8 cellular contexts compared by ENCODE assay signal in genomic region chr3:18758047-18758704, GRCh38.
A peak's percentile ranks its signal among the peaks of the same experiment; 100 is the strongest.
DNase-seq lines count a peak whose midpoint lies in the region; ATAC-seq and TF ChIP-seq lines count a peak whose summit lies in the region.

No MANE protein-coding gene starts in this region.

- no peaks in the 10 kb centered on the region for H3K79me2 ChIP-seq in PC-3 (ENCODE audit: low read length)

- H3K9me3 Mint-ChIP-seq in activated T-cell treated with anti-CD3 and anti-CD28 coated beads, Interleukin-2, amount 50 U/mL, for 24 hours: peaks cover 4% of the 10 kb centered on the region
- no peaks in the 10 kb centered on the region for H3K9me3 Mint-ChIP-seq in MCF 10A (ENCODE audit: unreplicated experiment)
- no peaks in the 10 kb centered on the region for H3K9me3 Mint-ChIP-seq in memory B cell

- peaks cover 48% of the 10 kb centered on the region for H3K4me1 Mint-ChIP-seq in activated T-cell treated with anti-CD3 and anti-CD28 coated beads, Interleukin-2, amount 50 U/mL, for 24 hours (ENCODE audit: low read depth)
- H3K4me1 Mint-ChIP-seq in MCF 10A (ENCODE audit: insufficient read depth, unreplicated experiment) (no peaks in the 10 kb centered on the region), memory B cell (no peaks in the 10 kb centered on the region)

- no peak overlapping the region for H3K4me3 ChIP-seq in PC-3 (ENCODE audit: low read length)

- TF ChIP-seq CTCF in PC-3 (conservative IDR thresholded peaks at IDR 0.05; ENCODE audit: low read depth, low read length) (peak; percentile 92), MCF 10A (IDR thresholded peaks at IDR 0.05; ENCODE audit: unreplicated experiment) (peak; percentile 54)

- peak overlapping the region; percentile 84 for H3K27ac Mint-ChIP-seq in activated T-cell treated with anti-CD3 and anti-CD28 coated beads, Interleukin-2, amount 50 U/mL, for 24 hours
- H3K27ac Mint-ChIP-seq in MCF 10A (ENCODE audit: low read depth, unreplicated experiment) (no peak overlapping the region), memory B cell (no peak overlapping the region)

- no peaks in the 10 kb centered on the region for H3F3A ChIP-seq in PC-3 (ENCODE audit: low read length, unreplicated experiment)

- BruUV-seq in PC-3 (replicated peaks; lab: Mats Ljungman, UMichigan) (no TSS peak), MCF 10A (replicated peaks; lab: Mats Ljungman, UMichigan) (no TSS peak)

- no peak for DNase-seq in activated T-cell treated with anti-CD3 and anti-CD28 coated beads, Interleukin-2, amount 50 U/mL, for 24 hours
- no peak for DNase-seq in activated T-cell treated with anti-CD3 and anti-CD28 coated beads, Interleukin-2, amount 50 U/mL, for 1 hour
- DNase-seq in HuH-7 (ENCODE audit: low spot score) (peak; percentile 39), PC-3 (peak; percentile 99), MCF 10A (ENCODE audit: unreplicated experiment) (peak; percentile 80), memory B cell (ENCODE audit: low spot score in 2 of 2) (peak; percentile 19 to 53), dedifferentiated amniotic fluid mesenchymal stem cell (ENCODE audit: extremely low spot score) (no peak)

- H3K36me3 ChIP-seq in PC-3 (ENCODE audit: low read depth, low read length): no peaks in the 10 kb centered on the region

- intact Hi-C loops in PC-3 (cut with micrococcal nuclease) (loop anchor here (1.0 to 5.0 kb wide), 6 partner anchors 96 to 335 kb away; no protein-coding TSS in a partner anchor), MCF 10A (cut with micrococcal nuclease) (loop anchor here (1.0 kb wide), 1 partner anchor 199 kb away; no protein-coding TSS in a partner anchor)

- no peak overlapping the region for H2AFZ ChIP-seq in PC-3 (ENCODE audit: low read length)

- peaks cover 8% of the 10 kb centered on the region for H3K36me3 Mint-ChIP-seq in activated T-cell treated with anti-CD3 and anti-CD28 coated beads, Interleukin-2, amount 50 U/mL, for 24 hours (ENCODE audit: low read depth)
- H3K36me3 Mint-ChIP-seq in MCF 10A (ENCODE audit: insufficient read depth, unreplicated experiment) (no peaks in the 10 kb centered on the region), memory B cell (no peaks in the 10 kb centered on the region)

- ATAC-seq in GM21576 (IDR thresholded peaks at IDR 0.05; ENCODE audit: unreplicated experiment) (peak; percentile 95), PC-3 (peak; percentile 95), memory B cell (ENCODE audit: low read depth) (peak; percentile 92)

- peak overlapping the region; percentile 84 for H3K27ac ChIP-seq in PC-3 (ENCODE audit: low read length)

- H3K4me3 Mint-ChIP-seq in activated T-cell treated with anti-CD3 and anti-CD28 coated beads, Interleukin-2, amount 50 U/mL, for 24 hours: no peak overlapping the region
- H3K4me3 Mint-ChIP-seq in MCF 10A (ENCODE audit: unreplicated experiment) (no peak overlapping the region), memory B cell (no peak overlapping the region)

- no peak overlapping the region; the same call in 1 of the 2 replicates for H3K9ac ChIP-seq in PC-3 (ENCODE audit: low read length)

- H3K9me3 ChIP-seq in PC-3 (ENCODE audit: low read length): no peaks in the 10 kb centered on the region

- H3K4me2 ChIP-seq in PC-3 (ENCODE audit: low read length): peak overlapping the region; percentile 63

- H3K27me3 ChIP-seq in PC-3 (ENCODE audit: low read length): no peaks in the 10 kb centered on the region

- H3K27me3 Mint-ChIP-seq in activated T-cell treated with anti-CD3 and anti-CD28 coated beads, Interleukin-2, amount 50 U/mL, for 24 hours: no peaks in the 10 kb centered on the region
- H3K27me3 Mint-ChIP-seq in MCF 10A (ENCODE audit: insufficient read depth, unreplicated experiment): peaks cover 28% of the 10 kb centered on the region
- H3K27me3 Mint-ChIP-seq in memory B cell: no peaks in the 10 kb centered on the region

- H3K4me1 ChIP-seq in PC-3 (ENCODE audit: insufficient read depth, low read length): peaks cover 14% of the 10 kb centered on the region

- CTCF ChIA-PET in PC-3 (lab: Charles Lee): interaction anchor here (0.5 to 1.4 kb wide), 7 partner anchors 199 to 1107 kb away, joined by 3 to 8 read pairs (median 4); no protein-coding TSS in a partner anchor
- CTCF ChIA-PET in MCF 10A (lab: Yijun Ruan, JAX): interaction anchor here (0.6 to 4.2 kb wide), 13 partner anchors 9 to 226 kb away, joined by 3 to 41 read pairs (median 4); no protein-coding TSS in a partner anchor

- H3K9me2 ChIP-seq in PC-3 (replicated peaks; ENCODE audit: low read length): no peaks in the 10 kb centered on the region

- POLR2A ChIA-PET in PC-3 (lab: Charles Lee; ENCODE audit: unreplicated experiment): interaction anchor here (0.6 kb wide), 2 partner anchors 156 to 1015 kb away, joined by 3 to 5 read pairs; no protein-coding TSS in a partner anchor
- POLR2A ChIA-PET in MCF 10A (lab: Yijun Ruan, JAX): interaction anchor here (1.0 kb wide), 1 partner anchor 199 kb away, joined by 3 read pairs; no protein-coding TSS in a partner anchor

- H4K20me1 ChIP-seq in PC-3 (ENCODE audit: low read length): no peaks in the 10 kb centered on the region

Comparison
In these comparisons a context has a peak if more than half of its experiments do, and no peak if none do; other contexts are left out.
1. DNase-seq: peak in HuH-7 (single experiment), PC-3 (single experiment), MCF 10A (single experiment) and memory B cell (2 of 2); none in activated T-cell treated with anti-CD3 and anti-CD28 coated beads, Interleukin-2, amount 50 U/mL, for 24 hours (single experiment), activated T-cell treated with anti-CD3 and anti-CD28 coated beads, Interleukin-2, amount 50 U/mL, for 1 hour (single experiment) and dedifferentiated amniotic fluid mesenchymal stem cell (single experiment).
2. Peak in every context shown above with its lines, with median percentiles within 50 percentile points of each other: ATAC-seq.